8 cellular contexts compared by ENCODE assay signal in the genomic region with DNA sequence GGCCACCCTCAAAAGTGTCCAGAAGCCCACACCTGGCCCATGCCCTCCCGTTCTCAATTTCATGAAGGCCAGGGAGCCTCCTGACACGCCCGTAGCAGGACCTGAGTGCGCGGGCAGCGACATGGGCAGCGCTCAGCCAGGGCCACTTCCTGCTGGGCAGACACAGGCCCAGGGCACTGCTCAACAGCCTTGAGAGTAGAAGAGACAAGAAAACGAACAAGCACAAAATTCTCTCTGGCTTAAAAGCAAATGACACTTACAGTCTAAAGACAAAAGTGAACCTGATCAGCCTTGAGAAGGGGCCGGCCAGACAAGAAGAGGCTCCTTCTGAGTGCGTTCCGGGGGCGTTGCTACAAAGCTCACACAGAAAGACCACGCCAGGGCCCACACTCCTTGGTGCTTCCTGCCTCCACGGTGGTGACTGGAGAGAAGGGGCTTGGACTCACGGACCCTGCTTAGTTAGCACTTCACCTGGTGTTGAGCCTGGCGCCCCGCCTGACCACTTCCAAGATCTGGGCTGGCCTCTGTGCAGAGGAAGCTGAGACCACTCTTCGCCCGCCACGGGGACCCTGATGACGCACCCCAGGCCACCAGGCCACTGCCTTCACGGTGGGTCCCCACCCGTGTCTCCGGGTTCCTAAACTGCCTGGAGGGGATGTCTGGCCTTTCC. TPM values are rescaled to one million over a fixed set of nuclear protein-coding genes. Genes with fewer than 3 reads are reported as not detected.
A peak's percentile ranks its signal among the peaks of the same experiment; 100 is the strongest.
DNase-seq lines count a peak whose midpoint lies in the region; ATAC-seq and TF ChIP-seq lines count a peak whose summit lies in the region.

No MANE protein-coding gene starts in this region.

- H3K4me1 Mint-ChIP-seq in stimulated activated naive CD8-positive, alpha-beta T cell treated with anti-CD3 and anti-CD28 coated beads, Interleukin-15, Interleukin-2, amounts not matched to agents 100 ng/mL and 50 ng/mL, for 24 hours (ENCODE audit: low read depth), result peaks cover 38% of the 10 kb centered on the region

- H3K27me3 ChIP-seq in mesenchymal stem cell (ENCODE audit: control insufficient read depth in 1 of 2, insufficient read depth in 1 of 2, low read length in 2 of 2) (peaks cover 25 to 34% of the 10 kb centered on the region in 2 experiments), aorta (ENCODE audit: control insufficient read depth in 1 of 2, insufficient read depth in 2 of 2, low read length in 1 of 2) (no peaks in the 10 kb centered on the region)

- H3K14ac ChIP-seq in mesenchymal stem cell (ENCODE audit: low read length in 2 of 2), result no peak overlapping the region

- H3K23ac ChIP-seq in mesenchymal stem cell (ENCODE audit: low read length in 2 of 2), result no peak overlapping the region

- H3K4me3 Mint-ChIP-seq in stimulated activated naive CD8-positive, alpha-beta T cell treated with anti-CD3 and anti-CD28 coated beads, Interleukin-15, Interleukin-2, amounts not matched to agents 100 ng/mL and 50 ng/mL, for 24 hours, result peak overlapping the region; percentile 84

- H3K4me3 ChIP-seq in cardiac fibroblast (replicated peaks in 1 of 2; ENCODE audit: low read depth in 2 of 2, low read length in 2 of 2) (peak overlapping the region; percentile 66 to 79), mesenchymal stem cell (ENCODE audit: insufficient read depth in 1 of 2, low read depth in 1 of 2, low read length in 2 of 2) (peak overlapping the region in 1 of 2 experiments; percentile 76), aorta (ENCODE audit: low read length in 2 of 2) (peak overlapping the region in 1 of 2 donors; percentile 73)

- peak overlapping the region; percentile 78 for H3K27ac Mint-ChIP-seq in stimulated activated naive CD8-positive, alpha-beta T cell treated with anti-CD3 and anti-CD28 coated beads, Interleukin-15, Interleukin-2, amounts not matched to agents 100 ng/mL and 50 ng/mL, for 24 hours

- no peak overlapping the region for H2AK5ac ChIP-seq in mesenchymal stem cell (ENCODE audit: low read length, severe bottlenecking)

- no peaks in the 10 kb centered on the region for H3K36me3 ChIP-seq in mesenchymal stem cell (ENCODE audit: control insufficient read depth in 1 of 2, insufficient read depth in 2 of 2, low read depth in 1 of 2, low read length in 2 of 2)
- H3K36me3 ChIP-seq in aorta (ENCODE audit: control insufficient read depth in 1 of 2, insufficient read depth in 2 of 2, low read length in 1 of 2), result no peaks in the 10 kb centered on the region

- H4K91ac ChIP-seq in mesenchymal stem cell (ENCODE audit: low read length), result peak overlapping the region; percentile 74

- no peak overlapping the region for H2BK5ac ChIP-seq in mesenchymal stem cell (ENCODE audit: low read depth, low read length, poor library complexity, severe bottlenecking)

- H3K36me3 Mint-ChIP-seq in stimulated activated naive CD8-positive, alpha-beta T cell treated with anti-CD3 and anti-CD28 coated beads, Interleukin-15, Interleukin-2, amounts not matched to agents 100 ng/mL and 50 ng/mL, for 24 hours (ENCODE audit: low read depth), result no peaks in the 10 kb centered on the region

- H3K9me3 Mint-ChIP-seq in stimulated activated naive CD8-positive, alpha-beta T cell treated with anti-CD3 and anti-CD28 coated beads, Interleukin-15, Interleukin-2, amounts not matched to agents 100 ng/mL and 50 ng/mL, for 24 hours, result no peaks in the 10 kb centered on the region

- intact Hi-C loops in aorta (cut with DNase I), result no loop called here

- H3K9me3 ChIP-seq in mesenchymal stem cell (ENCODE audit: control insufficient read depth, low read length) (no peaks in the 10 kb centered on the region), aorta (ENCODE audit: control insufficient read depth, low read length) (no peaks in the 10 kb centered on the region)

- no peak overlapping the region for H3K4ac ChIP-seq in mesenchymal stem cell (ENCODE audit: low read depth in 1 of 2, low read length in 2 of 2)

- no peaks in the 10 kb centered on the region for H3K79me1 ChIP-seq in mesenchymal stem cell (replicated peaks; ENCODE audit: low read length, poor library complexity, severe bottlenecking)

- H3K27ac ChIP-seq in mesenchymal stem cell (ENCODE audit: low read length, poor library complexity, severe bottlenecking) (no peak overlapping the region), aorta (ENCODE audit: low read depth in 1 of 2, low read length in 2 of 2) (no peak overlapping the region)

- DNase-seq in stimulated activated naive CD8-positive, alpha-beta T cell treated with anti-CD3 and anti-CD28 coated beads, Interleukin-15, Interleukin-2, amounts not matched to agents 100 U/mL and 50 U/mL, for 24 hours, result no peak
- no peak for DNase-seq in cardiac fibroblast (ENCODE audit: low read depth in 2 of 2)
- no peak for DNase-seq in mesenchymal stem cell
- no peak for DNase-seq in aorta
- DNase-seq in superior temporal gyrus (ENCODE audit: extremely low spot score), result no peak
- DNase-seq in ecto neural progenitor cell (ENCODE audit: low spot score), result no peak
- no peak for DNase-seq in NCI-H128 (lab: John Stamatoyannopoulos, UW; ENCODE audit: unreplicated experiment)

- no peak for TF ChIP-seq CTCF in cardiac fibroblast (IDR thresholded peaks at IDR 0.05; ENCODE audit: low read depth, low read length)

- no peak overlapping the region for H2BK120ac ChIP-seq in mesenchymal stem cell (ENCODE audit: low read depth, low read length)

- H2AFZ ChIP-seq in mesenchymal stem cell (ENCODE audit: low read depth, low read length), result no peak overlapping the region

- H3K9ac ChIP-seq in mesenchymal stem cell (ENCODE audit: low read length), result peak overlapping the region; percentile 82

- H3K18ac ChIP-seq in mesenchymal stem cell (ENCODE audit: low read depth in 1 of 2, low read length in 2 of 2), result peak overlapping the region in 1 of 2 experiments; percentile 79

- peaks cover 22% of the 10 kb centered on the region for H3K4me1 ChIP-seq in mesenchymal stem cell (ENCODE audit: control insufficient read depth, insufficient read depth, low read depth, low read length)
- H3K4me1 ChIP-seq in aorta (ENCODE audit: control insufficient read depth in 1 of 2, insufficient read depth in 2 of 2, low read length in 2 of 2), result no peaks in the 10 kb centered on the region

- WGBS in mesenchymal stem cell, result 85% methylated on average over 24 of the region's 24 CpGs
- WGBS in aorta, 2 donors, result 85 to 89% methylated on average over 24 of the region's 24 CpGs

- peak overlapping the region; percentile 15 to 61 for H2BK12ac ChIP-seq in mesenchymal stem cell (ENCODE audit: low read length in 2 of 2)

- no peaks in the 10 kb centered on the region for H3K27me3 Mint-ChIP-seq in stimulated activated naive CD8-positive, alpha-beta T cell treated with anti-CD3 and anti-CD28 coated beads, Interleukin-15, Interleukin-2, amounts not matched to agents 100 ng/mL and 50 ng/mL, for 24 hours

- ATAC-seq in stimulated activated naive CD8-positive, alpha-beta T cell treated with anti-CD3 and anti-CD28 coated beads, Interleukin-15, Interleukin-2, amounts not matched to agents 100 U/mL and 50 U/mL, for 24 hours, result no peak
- peak; percentile 3 for ATAC-seq in aorta (ENCODE audit: low FRiP score)

- no peak overlapping the region for H3K4me2 ChIP-seq in mesenchymal stem cell (ENCODE audit: low read length, poor library complexity, severe bottlenecking)

- peak overlapping the region; percentile 36 for H2BK15ac ChIP-seq in mesenchymal stem cell (ENCODE audit: low read depth, poor library complexity, severe bottlenecking)

- peak overlapping the region; percentile 73 for H4K8ac ChIP-seq in mesenchymal stem cell (ENCODE audit: low read length)

RNA-seq across cellular contexts. Expression of gene SLC12A7, which starts 1.5 kb away (rescaled TPM):
- 23.4 TPM for polyA plus RNA-seq in mesenchymal stem cell (2013, experiment 1 of 2)
- 22.9 TPM for polyA plus RNA-seq in mesenchymal stem cell (2013, experiment 2 of 2)
- total RNA-seq in aorta, result 10 to 100 TPM; 26.6 to 54.4 TPM
- 10 to 100 TPM in 1 of 2 donors, 1 to 10 TPM in 1; 4.5 to 12.1 TPM for polyA plus RNA-seq in aorta
